ENCODE assay signal across 6 cellular contexts in genomic region chr6:30741789-30742315, GRCh38. TPM values are rescaled to one million over a fixed set of nuclear protein-coding genes. Genes with fewer than 3 reads are reported as not detected.
DNase-seq lines count a peak whose midpoint lies in the region; ATAC-seq, FAIRE-seq and TF ChIP-seq lines count a peak whose summit lies in the region.

No MANE protein-coding gene starts in this region.

- H3K27me3 ChIP-seq in bronchial epithelial cell (ENCODE audit: control insufficient read depth, insufficient read depth, low read length), result no peaks in the 10 kb centered on the region

- ATAC-seq in omental fat pad (ENCODE audit: low FRiP score) (peak; percentile 2), HG03457 (IDR thresholded peaks at IDR 0.05; ENCODE audit: unreplicated experiment) (no peak), HG03139 (IDR thresholded peaks at IDR 0.05; ENCODE audit: unreplicated experiment) (no peak)

- TF ChIP-seq CTCF in bronchial epithelial cell (IDR thresholded peaks at IDR 0.05; ENCODE audit: insufficient read depth, low read length, severe bottlenecking) (no peak), omental fat pad (IDR thresholded peaks at IDR 0.05) (no peak)

- peak overlapping the region; percentile 35 for H3K4me3 ChIP-seq in bronchial epithelial cell (ENCODE audit: low read depth, low read length)

- no peak for FAIRE-seq in bronchial epithelial cell (lab: Jason Lieb, UNC)

- DNase-seq in HT1080 (ENCODE audit: low read depth), result peak; percentile 48
- DNase-seq in bronchial epithelial cell (ENCODE audit: low read depth), result no peak
- no peak for DNase-seq in omental fat pad (ENCODE audit: low spot score)
- no peak for DNase-seq in NCI-H2171 treated with DMSO at 0.1 percent for 48 hours (lab: John Stamatoyannopoulos, UW)

- H3K36me3 ChIP-seq in bronchial epithelial cell (ENCODE audit: control insufficient read depth, insufficient read depth, low read length), result peaks cover 7% of the 10 kb centered on the region

RNA-seq across cellular contexts. Expression of gene FLOT1, which starts 0.6 kb away (rescaled TPM):
- 67.0 and 73.8 TPM in 2 replicates for total RNA-seq in HT1080 (2014; rRNA removed; shearing (Covaris generic))
- polyA plus RNA-seq in HT1080 (2015; cell fraction: cytosol; rRNA removed), result 107 and 120 TPM in 2 replicates
- 92.9 and 99.6 TPM in 2 replicates for polyA plus RNA-seq in HT1080 (2015; cell fraction: nucleus; rRNA removed)
- total RNA-seq in bronchial epithelial cell, result 15.1 and 20.0 TPM in 2 replicates
- 100 to 1,000 TPM in 3 of 4 donors, 10 to 100 TPM in 1; 90.2 to 156 (median 142) TPM for total RNA-seq in omental fat pad

RNA-seq across cellular contexts. Expression of gene IER3, which starts 2.5 kb away (rescaled TPM):
- total RNA-seq in HT1080 (2014; rRNA removed; shearing (Covaris generic)), result 156 and 195 TPM in 2 replicates
- 319 and 384 TPM in 2 replicates for polyA plus RNA-seq in HT1080 (2015; cell fraction: cytosol; rRNA removed)
- 434 and 449 TPM in 2 replicates for polyA plus RNA-seq in HT1080 (2015; cell fraction: nucleus; rRNA removed)
- total RNA-seq in bronchial epithelial cell (186 and 279 TPM in 2 replicates), omental fat pad (100 to 1,000 TPM in 1 of 4 donors, 10 to 100 TPM in 2, 1 to 10 TPM in 1; 6.8 to 224 (median 43.4) TPM)

RNA-seq across cellular contexts. Expression of gene TUBB, which starts 21.7 kb away (rescaled TPM):
- 1,534 and 1,911 TPM in 2 replicates for total RNA-seq in HT1080 (2014; rRNA removed; shearing (Covaris generic))
- polyA plus RNA-seq in HT1080 (2015; cell fraction: cytosol; rRNA removed), result 1,782 and 1,790 TPM in 2 replicates
- 2,351 and 2,402 TPM in 2 replicates for polyA plus RNA-seq in HT1080 (2015; cell fraction: nucleus; rRNA removed)
- total RNA-seq in bronchial epithelial cell, result 131 and 136 TPM in 2 replicates
- total RNA-seq in omental fat pad, result 100 to 1,000 TPM; 229 to 281 (median 256) TPM

RNA-seq across cellular contexts. Expression of gene MDC1, which starts 24.8 kb away (rescaled TPM):
- 11.0 and 12.9 TPM in 2 replicates for total RNA-seq in HT1080 (2014; rRNA removed; shearing (Covaris generic))
- 13.7 and 16.5 TPM in 2 replicates for polyA plus RNA-seq in HT1080 (2015; cell fraction: cytosol; rRNA removed)
- polyA plus RNA-seq in HT1080 (2015; cell fraction: nucleus; rRNA removed), result 55.0 and 55.9 TPM in 2 replicates
- total RNA-seq in bronchial epithelial cell, result 2.4 and 2.7 TPM in 2 replicates
- 10 to 100 TPM in 1 of 4 donors, 1 to 10 TPM in 3; 6.2 to 15.0 (median 7.2) TPM for total RNA-seq in omental fat pad

RNA-seq across cellular contexts. Expression of gene NRM, which starts 51.1 kb away (rescaled TPM):
- 11.2 and 18.5 TPM in 2 replicates for total RNA-seq in HT1080 (2014; rRNA removed; shearing (Covaris generic))
- polyA plus RNA-seq in HT1080 (2015; cell fraction: cytosol; rRNA removed), result 29.2 and 33.3 TPM in 2 replicates
- 22.9 and 31.6 TPM in 2 replicates for polyA plus RNA-seq in HT1080 (2015; cell fraction: nucleus; rRNA removed)
- total RNA-seq in bronchial epithelial cell (0.26 and 0.51 TPM in 2 replicates), omental fat pad (1 to 10 TPM; 2.9 to 5.8 (median 3.7) TPM)
